Comparison of ENCODE assay signal across 10 cellular contexts in the genomic region with DNA sequence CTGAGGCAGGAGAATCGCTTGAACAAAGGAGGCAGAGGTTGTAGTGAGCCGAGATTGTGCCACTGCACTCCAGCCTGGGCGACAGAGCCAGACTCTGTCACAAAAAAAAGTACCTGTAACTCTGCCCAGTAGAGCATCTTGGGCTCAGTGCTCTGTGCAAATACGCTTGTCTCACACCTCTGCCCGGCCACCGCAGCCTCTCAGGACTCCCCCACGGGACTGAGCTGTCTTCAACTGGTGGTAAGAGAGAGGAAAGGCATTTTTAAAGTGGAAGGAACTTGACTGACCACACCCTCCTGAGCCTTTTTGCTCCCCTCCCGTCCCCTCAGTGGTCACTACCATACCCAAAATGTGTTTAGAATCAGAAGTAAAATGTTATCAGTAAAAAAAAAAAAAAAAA.
DNase-seq lines count a peak whose midpoint lies in the region; ATAC-seq and FAIRE-seq lines count a peak whose summit lies in the region.
"Had no signal": no experiment of that assay in that cellular context is flagged by ENCODE, and none has a peak within 500 bp of the region (broad histone marks: within the 10 kb centered on the region; RNA-seq: fewer than 3 reads in every experiment).

No MANE protein-coding gene starts in this region.

- peak; percentile 93 for ATAC-seq in HG02678 (IDR thresholded peaks at IDR 0.05; ENCODE audit: unreplicated experiment)
- ATAC-seq in stimulated activated effector memory CD8-positive, alpha-beta T cell treated with anti-CD3 and anti-CD28 coated beads, Interleukin-12 subunit alpha, Interleukin-12 subunit beta, amount 100 ng/mL, for 72 hours, result peak; percentile 37

- peaks cover 7 to 25% (median 21%) of the 10 kb centered on the region in 3 donors for H3K4me1 Mint-ChIP-seq in IgD-negative memory B cell
- no peaks in the 10 kb centered on the region for H3K4me1 Mint-ChIP-seq in stimulated activated effector memory CD8-positive, alpha-beta T cell treated with anti-CD3 and anti-CD28 coated beads, Interleukin-12 subunit alpha, Interleukin-12 subunit beta, amount 100 ng/mL, for 72 hours
- H3K4me1 Mint-ChIP-seq in activated T-helper 2 cell treated with anti-CD3 and anti-CD28 coated beads, Interferon-gamma antibody, Interleukin-2, Interleukin-4, amounts not matched to agents 10 μg/mL and 5 μg/mL and 100 μg/mL, durations not matched to agents 14 hours and 24 hours and 36 hours (ENCODE audit: low read depth), result no peaks in the 10 kb centered on the region

- DNase-seq in GM19239 (ENCODE audit: insufficient read length, low spot score) (peak; percentile 39), HTR-8/SVneo (ENCODE audit: insufficient read length, low spot score) (no peak), ecto neural progenitor cell (ENCODE audit: low spot score) (no peak)
- no peak for DNase-seq in stimulated activated effector memory CD8-positive, alpha-beta T cell treated with anti-CD3 and anti-CD28 coated beads, Interleukin-12 subunit alpha, Interleukin-12 subunit beta, amount 100 ng/mL, for 72 hours (ENCODE audit: low spot score in 2 of 2)
- no peak for DNase-seq in activated T-helper 2 cell treated with anti-CD3 and anti-CD28 coated beads, Interferon-gamma antibody, Interleukin-2, Interleukin-4, amounts not matched to agents 10 μg/mL and 5 μg/mL and 100 μg/mL, durations not matched to agents 14 hours and 24 hours and 36 hours (ENCODE audit: low spot score)
- DNase-seq: mammary epithelial cell, NCI-H1048 had no signal

- H3K36me3 Mint-ChIP-seq in IgD-negative memory B cell, result no peaks in the 10 kb centered on the region
- no peaks in the 10 kb centered on the region for H3K36me3 Mint-ChIP-seq in stimulated activated effector memory CD8-positive, alpha-beta T cell treated with anti-CD3 and anti-CD28 coated beads, Interleukin-12 subunit alpha, Interleukin-12 subunit beta, amount 100 ng/mL, for 72 hours
- H3K36me3 Mint-ChIP-seq in activated T-helper 2 cell treated with anti-CD3 and anti-CD28 coated beads, Interferon-gamma antibody, Interleukin-2, Interleukin-4, amounts not matched to agents 10 μg/mL and 5 μg/mL and 100 μg/mL, durations not matched to agents 14 hours and 24 hours and 36 hours (ENCODE audit: low read depth), result no peaks in the 10 kb centered on the region

- peak overlapping the region in 3 of 4 donors; percentile 16 to 93 (median 86) for H3K4me3 Mint-ChIP-seq in IgD-negative memory B cell
- H3K4me3 Mint-ChIP-seq in stimulated activated effector memory CD8-positive, alpha-beta T cell treated with anti-CD3 and anti-CD28 coated beads, Interleukin-12 subunit alpha, Interleukin-12 subunit beta, amount 100 ng/mL, for 72 hours, result no peak overlapping the region
- H3K4me3 Mint-ChIP-seq in activated T-helper 2 cell treated with anti-CD3 and anti-CD28 coated beads, Interferon-gamma antibody, Interleukin-2, Interleukin-4, amounts not matched to agents 10 μg/mL and 5 μg/mL and 100 μg/mL, durations not matched to agents 14 hours and 24 hours and 36 hours (ENCODE audit: low read depth), result no peak overlapping the region
- H3K4me3 Mint-ChIP-seq: activated naive CD8-positive, alpha-beta T cell had no signal

- peak overlapping the region; percentile 12 to 90 (median 43) for H3K27ac Mint-ChIP-seq in IgD-negative memory B cell
- no peak overlapping the region for H3K27ac Mint-ChIP-seq in stimulated activated effector memory CD8-positive, alpha-beta T cell treated with anti-CD3 and anti-CD28 coated beads, Interleukin-12 subunit alpha, Interleukin-12 subunit beta, amount 100 ng/mL, for 72 hours
- H3K27ac Mint-ChIP-seq in activated T-helper 2 cell treated with anti-CD3 and anti-CD28 coated beads, Interferon-gamma antibody, Interleukin-2, Interleukin-4, amounts not matched to agents 10 μg/mL and 5 μg/mL and 100 μg/mL, durations not matched to agents 14 hours and 24 hours and 36 hours, result no peak overlapping the region
- H3K27ac Mint-ChIP-seq: activated naive CD8-positive, alpha-beta T cell had no signal

- intact Hi-C loops in activated T-helper 2 cell treated with anti-CD3 and anti-CD28 coated beads, Interferon-gamma antibody, Interleukin-2, Interleukin-4, amounts not matched to agents 10 μg/mL and 5 μg/mL and 100 μg/mL, durations not matched to agents 14 hours and 24 hours and 36 hours (cut with micrococcal nuclease), result no loop called here

- no peaks in the 10 kb centered on the region for H3K27me3 Mint-ChIP-seq in IgD-negative memory B cell
- H3K27me3 Mint-ChIP-seq in activated T-helper 2 cell treated with anti-CD3 and anti-CD28 coated beads, Interferon-gamma antibody, Interleukin-2, Interleukin-4, amounts not matched to agents 10 μg/mL and 5 μg/mL and 100 μg/mL, durations not matched to agents 14 hours and 24 hours and 36 hours (ENCODE audit: low read depth), result no peaks in the 10 kb centered on the region
- H3K27me3 Mint-ChIP-seq: activated naive CD8-positive, alpha-beta T cell had no signal

- FAIRE-seq in GM19239 (lab: Jason Lieb, UNC) (peak; percentile 63), HTR-8/SVneo (lab: Jason Lieb, UNC) (no peak)

- H3K9me3 Mint-ChIP-seq in IgD-negative memory B cell, result peaks cover 0 to 1% (median 0%) of the 10 kb centered on the region in 3 donors
- no peaks in the 10 kb centered on the region for H3K9me3 Mint-ChIP-seq in stimulated activated effector memory CD8-positive, alpha-beta T cell treated with anti-CD3 and anti-CD28 coated beads, Interleukin-12 subunit alpha, Interleukin-12 subunit beta, amount 100 ng/mL, for 72 hours
- H3K9me3 Mint-ChIP-seq in activated T-helper 2 cell treated with anti-CD3 and anti-CD28 coated beads, Interferon-gamma antibody, Interleukin-2, Interleukin-4, amounts not matched to agents 10 μg/mL and 5 μg/mL and 100 μg/mL, durations not matched to agents 14 hours and 24 hours and 36 hours, result no peaks in the 10 kb centered on the region

Comparison
In these comparisons a context has a peak if more than half of its experiments do, and no peak if none do; other contexts are left out.
1. H3K27ac Mint-ChIP-seq: peak in IgD-negative memory B cell (3 of 3); none in stimulated activated effector memory CD8-positive, alpha-beta T cell treated with anti-CD3 and anti-CD28 coated beads, Interleukin-12 subunit alpha, Interleukin-12 subunit beta, amount 100 ng/mL, for 72 hours (single experiment) and activated T-helper 2 cell treated with anti-CD3 and anti-CD28 coated beads, Interferon-gamma antibody, Interleukin-2, Interleukin-4, amounts not matched to agents 10 μg/mL and 5 μg/mL and 100 μg/mL, durations not matched to agents 14 hours and 24 hours and 36 hours (single experiment).
2. H3K4me3 Mint-ChIP-seq: peak in IgD-negative memory B cell (3 of 4); none in stimulated activated effector memory CD8-positive, alpha-beta T cell treated with anti-CD3 and anti-CD28 coated beads, Interleukin-12 subunit alpha, Interleukin-12 subunit beta, amount 100 ng/mL, for 72 hours (single experiment) and activated T-helper 2 cell treated with anti-CD3 and anti-CD28 coated beads, Interferon-gamma antibody, Interleukin-2, Interleukin-4, amounts not matched to agents 10 μg/mL and 5 μg/mL and 100 μg/mL, durations not matched to agents 14 hours and 24 hours and 36 hours (single experiment).